8 cellular contexts compared by ENCODE assay signal in genomic region chr7:112452102-112452888, GRCh38. TPM values are rescaled to one million over a fixed set of nuclear protein-coding genes. Genes with fewer than 3 reads are reported as not detected.
DNase-seq lines count a peak whose midpoint lies in the region; ATAC-seq and TF ChIP-seq lines count a peak whose summit lies in the region.

No MANE protein-coding gene starts in this region.

- peak overlapping the region; percentile 83 for H3K27ac Mint-ChIP-seq in activated CD4-positive, alpha-beta T cell treated with anti-CD3 and anti-CD28 coated beads for 36 hours
- peak overlapping the region; percentile 97 for H3K27ac Mint-ChIP-seq in MCF 10A (ENCODE audit: low read depth, unreplicated experiment)
- peak overlapping the region; percentile 34 to 99 (median 94) for H3K27ac Mint-ChIP-seq in immature natural killer cell

- peak; percentile 24 for TF ChIP-seq CTCF in MCF 10A (IDR thresholded peaks at IDR 0.05; ENCODE audit: unreplicated experiment)

- ATAC-seq in activated CD4-positive, alpha-beta T cell treated with anti-CD3 and anti-CD28 coated beads for 36 hours: no peak
- ATAC-seq in HG03460 (IDR thresholded peaks at IDR 0.05; ENCODE audit: unreplicated experiment): no peak

- H3K4me1 Mint-ChIP-seq in activated CD4-positive, alpha-beta T cell treated with anti-CD3 and anti-CD28 coated beads for 36 hours: peaks cover 31% of the 10 kb centered on the region
- H3K4me1 Mint-ChIP-seq in MCF 10A (ENCODE audit: insufficient read depth, unreplicated experiment) (peaks cover 26% of the 10 kb centered on the region), immature natural killer cell (peaks cover 25 to 55% of the 10 kb centered on the region in 2 donors)

- no peaks in the 10 kb centered on the region for H3K27me3 Mint-ChIP-seq in activated CD4-positive, alpha-beta T cell treated with anti-CD3 and anti-CD28 coated beads for 36 hours
- no peaks in the 10 kb centered on the region for H3K27me3 Mint-ChIP-seq in MCF 10A (ENCODE audit: insufficient read depth, unreplicated experiment)
- H3K27me3 Mint-ChIP-seq in immature natural killer cell (ENCODE audit: low read depth in 3 of 3): peaks cover 5 to 22% (median 16%) of the 10 kb centered on the region in 3 donors

- BruUV-seq in MCF 10A (replicated peaks; lab: Mats Ljungman, UMichigan): no TSS peak

- no peak for DNase-seq in activated CD4-positive, alpha-beta T cell treated with anti-CD3 and anti-CD28 coated beads for 36 hours
- no peak for DNase-seq in activated CD4-positive, alpha-beta T cell treated with anti-CD3 and anti-CD28 coated beads for 48 hours
- peak; percentile 62 for DNase-seq in NCI-H526 treated with DMSO at 0.1 percent for 48 hours (lab: John Stamatoyannopoulos, UW)
- DNase-seq in MCF 10A (ENCODE audit: unreplicated experiment): peak; percentile 43
- DNase-seq in immature natural killer cell: no peak
- no peak for DNase-seq in stimulated activated CD4-positive, alpha-beta T cell treated with anti-CD3 and anti-CD28 coated beads, Interleukin-2, amount 100 ng/mL, for 24 hours

- H3K36me3 Mint-ChIP-seq in activated CD4-positive, alpha-beta T cell treated with anti-CD3 and anti-CD28 coated beads for 36 hours (ENCODE audit: low read depth): peaks cover 19% of the 10 kb centered on the region
- H3K36me3 Mint-ChIP-seq in MCF 10A (ENCODE audit: insufficient read depth, unreplicated experiment) (peaks cover 23% of the 10 kb centered on the region), immature natural killer cell (peaks cover 0 to 10% (median 4%) of the 10 kb centered on the region in 3 donors)

- CTCF ChIA-PET in activated CD4-positive, alpha-beta T cell treated with anti-CD3 and anti-CD28 coated beads for 36 hours (lab: Charles Lee): interaction anchor here (0.6 to 3.7 kb wide), 10 partner anchors 8 to 447 kb away, joined by 3 to 18 read pairs (median 3); no protein-coding TSS in a partner anchor
- CTCF ChIA-PET in MCF 10A (lab: Yijun Ruan, JAX): interaction anchor here (0.5 to 4.6 kb wide), 30 partner anchors 10 to 1884 kb away, joined by 3 to 54 read pairs (median 4); partner anchors contain the start of gene ZNF277

- POLR2A ChIA-PET in activated CD4-positive, alpha-beta T cell treated with anti-CD3 and anti-CD28 coated beads for 36 hours (lab: Charles Lee): no interaction called here
- POLR2A ChIA-PET in MCF 10A (lab: Yijun Ruan, JAX): interaction anchor here (0.7 to 8.5 kb wide), 20 partner anchors 10 to 891 kb away, joined by 3 to 255 read pairs (median 10); partner anchors contain the start of genes DOCK4, LSMEM1, TMEM168 and ZNF277

- intact Hi-C loops in activated CD4-positive, alpha-beta T cell treated with anti-CD3 and anti-CD28 coated beads for 36 hours (cut with DNase I, micrococcal nuclease): loop anchor here in 1 of 2 experiments (5.0 kb wide), 1 partner anchor 1360 kb away; the partner anchor contains the start of gene LRRN3
- intact Hi-C loops in MCF 10A (cut with micrococcal nuclease): no loop called here

- H3K9me3 Mint-ChIP-seq in activated CD4-positive, alpha-beta T cell treated with anti-CD3 and anti-CD28 coated beads for 36 hours (ENCODE audit: low read depth): no peaks in the 10 kb centered on the region
- H3K9me3 Mint-ChIP-seq in MCF 10A (ENCODE audit: unreplicated experiment) (no peaks in the 10 kb centered on the region), immature natural killer cell (no peaks in the 10 kb centered on the region)

- H3K4me3 Mint-ChIP-seq in activated CD4-positive, alpha-beta T cell treated with anti-CD3 and anti-CD28 coated beads for 36 hours: peak overlapping the region; percentile 97
- peak overlapping the region; percentile 97 for H3K4me3 Mint-ChIP-seq in MCF 10A (ENCODE audit: unreplicated experiment)
- peak overlapping the region; percentile 95 to 100 (median 98) for H3K4me3 Mint-ChIP-seq in immature natural killer cell

- peak overlapping the region in 14 of 21 experiments; percentile 5 to 99 (median 96) for H3K27ac ChIP-seq in skin epidermis

- H3K4me3 ChIP-seq in skin epidermis: peak overlapping the region; percentile 73 to 97 (median 93)

RNA-seq across cellular contexts. Expression of gene IFRD1, which starts 2.0 kb away (rescaled TPM):
- 10 to 100 TPM; 40.3 to 48.9 TPM for total RNA-seq in activated CD4-positive, alpha-beta T cell treated with anti-CD3 and anti-CD28 coated beads for 36 hours
- 116 and 123 TPM in 2 replicates for total RNA-seq in MCF 10A (2022)
- polyA plus RNA-seq in immature natural killer cell: 10 to 100 TPM; 18.8 to 43.7 (median 21.8) TPM

RNA-seq across cellular contexts. Expression of gene LSMEM1, which starts 28.5 kb away (rescaled TPM):
- total RNA-seq in activated CD4-positive, alpha-beta T cell treated with anti-CD3 and anti-CD28 coated beads for 36 hours: under 1 TPM; 0.67 to 0.69 TPM
- total RNA-seq in MCF 10A (2022): 4.2 and 4.5 TPM in 2 replicates
- under 1 TPM in 2 of 3 donors, not detected in 1; 0.36 to 0.48 TPM for polyA plus RNA-seq in immature natural killer cell

Comparison
In these comparisons a context has a peak if more than half of its experiments do, and no peak if none do; other contexts are left out.
1. DNase-seq: peak in NCI-H526 treated with DMSO at 0.1 percent for 48 hours (single experiment) and MCF 10A (single experiment); none in activated CD4-positive, alpha-beta T cell treated with anti-CD3 and anti-CD28 coated beads for 36 hours (single experiment), activated CD4-positive, alpha-beta T cell treated with anti-CD3 and anti-CD28 coated beads for 48 hours (single experiment), immature natural killer cell (0 of 3) and stimulated activated CD4-positive, alpha-beta T cell treated with anti-CD3 and anti-CD28 coated beads, Interleukin-2, amount 100 ng/mL, for 24 hours (0 of 2).
2. Peak in every context shown above with its lines, with median percentiles within 50 percentile points of each other: H3K27ac Mint-ChIP-seq and H3K4me3 Mint-ChIP-seq.